In genomic region chr22:45629469-45630089, GRCh38 we compare ENCODE assay signal across 1 cellular context.
TF ChIP-seq lines count a peak whose summit lies in the region.

No MANE protein-coding gene starts in this region.

TF ChIP-seq in HepG2, 621 proteins besides CTCF, POLR2A, EP300 and RAD21 (continued from another document and continues in another):
- TF ChIP-seq ZBTB40 (IDR thresholded peaks at IDR 0.05) (no peak), ZBTB40 (CRISPR knock-in tag; IDR thresholded peaks at IDR 0.05) (no peak), RFXAP (CRISPR knock-in tag; IDR thresholded peaks at IDR 0.05; ENCODE audit: borderline replicate concordance) (no peak), SYNCRIP (IDR thresholded peaks at IDR 0.05; ENCODE audit: insufficient read depth, low read depth, low read length) (no peak), AHDC1 (CRISPR knock-in tag; IDR thresholded peaks at IDR 0.05; ENCODE audit: borderline replicate concordance) (0 out of 2 replicates have a peak, but pooled peaks have one; percentile 24), ZNF512 (CRISPR knock-in tag; IDR thresholded peaks at IDR 0.05) (no peak), MIXL1 (CRISPR knock-in tag; IDR thresholded peaks at IDR 0.05) (no peak), ZNF547 (CRISPR knock-in tag; IDR thresholded peaks at IDR 0.05) (no peak), ZNF337 (CRISPR knock-in tag; IDR thresholded peaks at IDR 0.05; ENCODE audit: borderline replicate concordance, low read depth) (no peak), SMAD1 (CRISPR knock-in tag; IDR thresholded peaks at IDR 0.05; ENCODE audit: borderline replicate concordance, low read depth) (no peak), ZNF382 (CRISPR knock-in tag; IDR thresholded peaks at IDR 0.05; ENCODE audit: borderline replicate concordance) (no peak), ARID3A (IDR thresholded peaks at IDR 0.05; ENCODE audit: low read depth, low read length) (no peak), GPN1 (CRISPR knock-in tag; IDR thresholded peaks at IDR 0.05; ENCODE audit: borderline replicate concordance) (no peak), MTA3 (CRISPR knock-in tag; IDR thresholded peaks at IDR 0.05) (no peak), ZNF564 (CRISPR knock-in tag; IDR thresholded peaks at IDR 0.05) (no peak), ARID5B (CRISPR knock-in tag; IDR thresholded peaks at IDR 0.05) (peak; percentile 67), TOPORS (CRISPR knock-in tag; IDR thresholded peaks at IDR 0.05) (no peak), ZEB1 (IDR thresholded peaks at IDR 0.05; ENCODE audit: insufficient replicate concordance, low read depth) (no peak), JARID2 (CRISPR knock-in tag; IDR thresholded peaks at IDR 0.05; ENCODE audit: insufficient replicate concordance) (no peak), ZNF503 (CRISPR knock-in tag; IDR thresholded peaks at IDR 0.05) (no peak), ZNF430 (CRISPR knock-in tag; IDR thresholded peaks at IDR 0.05) (peak; percentile 49; the same call in 1 of the 2 replicates), CERS6 (CRISPR knock-in tag; IDR thresholded peaks at IDR 0.05) (no peak), ZNF296 (CRISPR knock-in tag; conservative IDR thresholded peaks at IDR 0.05) (no peak), SIX4 (CRISPR knock-in tag; IDR thresholded peaks at IDR 0.05) (no peak), SALL2 (CRISPR knock-in tag; IDR thresholded peaks at IDR 0.05) (no peak), PCBP2 (optimal IDR thresholded peaks at IDR 0.05; ENCODE audit: low read depth, low read length, poor library complexity, severe bottlenecking) (no peak)
